Comparison of ENCODE assay signal across 26 cellular contexts in the genomic region with DNA sequence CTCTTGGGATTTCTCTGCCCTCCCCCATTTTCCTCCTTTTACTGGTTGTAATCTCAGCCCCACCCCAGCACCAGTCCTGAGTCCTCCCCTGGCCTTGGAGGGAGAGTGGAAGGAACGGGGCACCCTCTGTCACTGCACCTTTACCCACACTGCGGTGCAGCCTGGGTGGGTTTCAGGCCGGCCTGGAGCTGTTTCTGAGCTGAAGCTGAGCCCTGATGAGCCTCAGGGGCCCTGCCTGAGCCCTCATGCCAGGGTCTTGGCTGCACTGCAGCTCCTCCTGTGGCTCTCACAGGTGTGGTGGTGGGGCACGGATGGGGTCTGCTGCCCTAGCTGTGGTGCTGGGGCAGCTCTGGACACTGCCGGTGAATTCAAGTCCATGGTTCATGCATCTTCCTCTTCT. TPM values are rescaled to one million over a fixed set of nuclear protein-coding genes. Genes with fewer than 3 reads are reported as not detected.
DNase-seq lines count a peak whose midpoint lies in the region; ATAC-seq and TF ChIP-seq lines count a peak whose summit lies in the region.
"Had no signal": no experiment of that assay in that cellular context is flagged by ENCODE, and none has a peak within 500 bp of the region (broad histone marks: within the 10 kb centered on the region; RNA-seq: fewer than 3 reads in every experiment).

No MANE protein-coding gene starts in this region.

- intact Hi-C loops in lower lobe of right lung (cut with DNase I) = no loop called here

- H3K36me3 ChIP-seq in lower lobe of right lung = peaks cover 100% of the 10 kb centered on the region

- no peak for ATAC-seq in stimulated activated naive CD8-positive, alpha-beta T cell treated with anti-CD3 and anti-CD28 coated beads, Interleukin-15, Interleukin-2, amounts not matched to agents 100 U/mL and 50 U/mL, for 24 hours
- ATAC-seq in lower lobe of right lung = peak in 1 of 2 donors; percentile 8
- no peak for ATAC-seq in GM18498 (IDR thresholded peaks at IDR 0.05; ENCODE audit: unreplicated experiment)
- ATAC-seq: GM12878, GM23338 had no signal

- no peak for TF ChIP-seq CTCF in lower lobe of right lung (IDR thresholded peaks at IDR 0.05)

- H3K27me3 ChIP-seq in lower lobe of right lung (ENCODE audit: low read depth) = no peaks in the 10 kb centered on the region
- H3K27me3 ChIP-seq: BLaER1 had no signal

- H3K27ac ChIP-seq in lower lobe of right lung = no peak overlapping the region
- H3K27ac ChIP-seq: 22Rv1, BLaER1, RWPE1 had no signal

- H3K27me3 Mint-ChIP-seq in T-helper 2 cell treated with Interferon-gamma antibody and Interleukin-4, amounts not matched to agents 5 μg/mL and 100 μg/mL, for 36 hours (ENCODE audit: low read depth) = no peaks in the 10 kb centered on the region
- no peaks in the 10 kb centered on the region for H3K27me3 Mint-ChIP-seq in stimulated activated naive CD8-positive, alpha-beta T cell treated with anti-CD3 and anti-CD28 coated beads, Interleukin-15, Interleukin-2, amounts not matched to agents 100 ng/mL and 50 ng/mL, for 24 hours
- H3K27me3 Mint-ChIP-seq: CD4-positive, alpha-beta T cell had no signal

- H3K9me3 ChIP-seq in lower lobe of right lung = no peaks in the 10 kb centered on the region
- H3K9me3 ChIP-seq: Caco-2, HAP-1 had no signal

- no peaks in the 10 kb centered on the region for H3K9me3 Mint-ChIP-seq in T-helper 2 cell treated with Interferon-gamma antibody and Interleukin-4, amounts not matched to agents 5 μg/mL and 100 μg/mL, for 36 hours
- no peaks in the 10 kb centered on the region for H3K9me3 Mint-ChIP-seq in stimulated activated naive CD8-positive, alpha-beta T cell treated with anti-CD3 and anti-CD28 coated beads, Interleukin-15, Interleukin-2, amounts not matched to agents 100 ng/mL and 50 ng/mL, for 24 hours
- H3K9me3 Mint-ChIP-seq: CD4-positive, alpha-beta T cell had no signal

- no peak overlapping the region for H3K4me3 Mint-ChIP-seq in T-helper 2 cell treated with Interferon-gamma antibody and Interleukin-4, amounts not matched to agents 5 μg/mL and 100 μg/mL, for 36 hours
- no peak overlapping the region for H3K4me3 Mint-ChIP-seq in stimulated activated naive CD8-positive, alpha-beta T cell treated with anti-CD3 and anti-CD28 coated beads, Interleukin-15, Interleukin-2, amounts not matched to agents 100 ng/mL and 50 ng/mL, for 24 hours
- H3K4me3 Mint-ChIP-seq: CD4-positive, alpha-beta T cell; GM23338 had no signal

- H3K36me3 Mint-ChIP-seq in T-helper 2 cell treated with Interferon-gamma antibody and Interleukin-4, amounts not matched to agents 5 μg/mL and 100 μg/mL, for 36 hours (ENCODE audit: low read depth) = peaks cover 76% of the 10 kb centered on the region
- peaks cover 75% of the 10 kb centered on the region for H3K36me3 Mint-ChIP-seq in stimulated activated naive CD8-positive, alpha-beta T cell treated with anti-CD3 and anti-CD28 coated beads, Interleukin-15, Interleukin-2, amounts not matched to agents 100 ng/mL and 50 ng/mL, for 24 hours (ENCODE audit: low read depth)

- H3K4me3 ChIP-seq in lower lobe of right lung = no peak overlapping the region
- H3K4me3 ChIP-seq: BLaER1, GM12878, GM23338, HAP-1 had no signal

- no peaks in the 10 kb centered on the region for H3K4me1 Mint-ChIP-seq in T-helper 2 cell treated with Interferon-gamma antibody and Interleukin-4, amounts not matched to agents 5 μg/mL and 100 μg/mL, for 36 hours (ENCODE audit: low read depth)
- H3K4me1 Mint-ChIP-seq in stimulated activated naive CD8-positive, alpha-beta T cell treated with anti-CD3 and anti-CD28 coated beads, Interleukin-15, Interleukin-2, amounts not matched to agents 100 ng/mL and 50 ng/mL, for 24 hours (ENCODE audit: low read depth) = peaks cover 8% of the 10 kb centered on the region
- H3K4me1 Mint-ChIP-seq: GM23338 had no signal

- H3K27ac Mint-ChIP-seq in T-helper 2 cell treated with Interferon-gamma antibody and Interleukin-4, amounts not matched to agents 5 μg/mL and 100 μg/mL, for 36 hours = peak overlapping the region; percentile 26
- H3K27ac Mint-ChIP-seq in stimulated activated naive CD8-positive, alpha-beta T cell treated with anti-CD3 and anti-CD28 coated beads, Interleukin-15, Interleukin-2, amounts not matched to agents 100 ng/mL and 50 ng/mL, for 24 hours = peak overlapping the region; percentile 8
- H3K27ac Mint-ChIP-seq: CD4-positive, alpha-beta T cell; GM23338 had no signal

- no peaks in the 10 kb centered on the region for H3K4me1 ChIP-seq in lower lobe of right lung
- H3K4me1 ChIP-seq: HAP-1 had no signal

- no peak for DNase-seq in T-helper 2 cell treated with Interferon-gamma antibody and Interleukin-4, amounts not matched to agents 5 μg/mL and 100 μg/mL, for 36 hours (ENCODE audit: low spot score)
- DNase-seq in T-helper 2 cell = no peak
- DNase-seq in stimulated activated naive CD8-positive, alpha-beta T cell treated with anti-CD3 and anti-CD28 coated beads, Interleukin-15, Interleukin-2, amounts not matched to agents 100 U/mL and 50 U/mL, for 24 hours = no peak
- DNase-seq in lower lobe of right lung = peak; percentile 25
- DNase-seq in Kasumi-1 (lab: John Stamatoyannopoulos, UW) = no peak
- no peak for DNase-seq in NCI-H82 (lab: John Stamatoyannopoulos, UW)
- DNase-seq: ACHN; Caco-2; CD4-positive, alpha-beta T cell; DMS 273 treated with DMSO at 0.1 percent for 48 hours; DND-41; NCI-H1092; NCI-H1436; NCI-H187 treated with DMSO at 0.1 percent for 48 hours; NCI-H2107; NCI-H510A; NK-92 treated with Interleukin-12 subunit alpha and Interleukin-12 subunit beta, amount 100 ng/mL, for 24 hours; SIG-M5 had no signal

RNA-seq across cellular contexts. Expression of gene RNF213, which starts 34.5 kb away (rescaled TPM):
- 300 TPM for total RNA-seq in lower lobe of right lung
